Comparison of ENCODE assay signal across 8 cellular contexts in genomic region chr2:218286570-218287459, GRCh38. TPM values are rescaled to one million over a fixed set of nuclear protein-coding genes. Genes with fewer than 3 reads are reported as not detected.
DNase-seq lines count a peak whose midpoint lies in the region; ATAC-seq and TF ChIP-seq lines count a peak whose summit lies in the region.

No MANE protein-coding gene starts in this region.

- TF ChIP-seq CTCF in AG09309 (IDR thresholded peaks at IDR 0.05; ENCODE audit: control insufficient read depth, insufficient read depth, low read depth, low read length, missing control alignments) (no peak), foreskin keratinocyte (conservative IDR thresholded peaks at IDR 0.05) (no peak)

- H3K27ac ChIP-seq in foreskin keratinocyte (peak overlapping the region; percentile 98), subcutaneous abdominal adipose tissue (ENCODE audit: low read depth, low read length) (peak overlapping the region; percentile 100)

- peak overlapping the region; percentile 43 for H3K4me3 ChIP-seq in AG09309 (ENCODE audit: control insufficient read depth, low read depth, low read length)
- H3K4me3 ChIP-seq in subcutaneous abdominal adipose tissue (ENCODE audit: low read depth in 1 of 5, low read length in 5 of 5): peak overlapping the region; percentile 54 to 73 (median 63)

- peak; percentile 40 for TF ChIP-seq POLR2A in GM19099 (IDR thresholded peaks at IDR 0.05; ENCODE audit: extremely low read depth, insufficient read length, low read depth)

- peaks cover 46% of the 10 kb centered on the region for H3K4me1 ChIP-seq in foreskin keratinocyte
- H3K4me1 ChIP-seq in subcutaneous abdominal adipose tissue (ENCODE audit: control insufficient read depth in 5 of 5, insufficient read depth in 5 of 5, low read length in 5 of 5): peaks cover 34 to 99% (median 92%) of the 10 kb centered on the region in 5 donors

- H3K36me3 ChIP-seq in subcutaneous abdominal adipose tissue (ENCODE audit: control insufficient read depth in 5 of 5, insufficient read depth in 5 of 5, low read length in 5 of 5): peaks cover 0 to 18% (median 12%) of the 10 kb centered on the region in 5 donors

- peak overlapping the region; percentile 40 to 90 (median 75) for H3K9ac ChIP-seq in subcutaneous abdominal adipose tissue (ENCODE audit: low read length in 5 of 5)

- H3K27me3 ChIP-seq in foreskin keratinocyte: no peaks in the 10 kb centered on the region
- H3K27me3 ChIP-seq in subcutaneous abdominal adipose tissue (ENCODE audit: control insufficient read depth in 5 of 5, insufficient read depth in 4 of 5, low read length in 5 of 5): peaks cover 0 to 5% (median 0%) of the 10 kb centered on the region in 5 donors

- peak; percentile 57 for ATAC-seq in HG03378 (IDR thresholded peaks at IDR 0.05; ENCODE audit: unreplicated experiment)
- ATAC-seq in foreskin keratinocyte: peak; percentile 81

- H3K9me3 ChIP-seq in subcutaneous abdominal adipose tissue (ENCODE audit: control insufficient read depth in 5 of 5, low read length in 5 of 5): peaks cover 0 to 3% (median 0%) of the 10 kb centered on the region in 5 donors

- DNase-seq in AG09309 (ENCODE audit: low read depth) (peak; percentile 85), SHP77 (lab: John Stamatoyannopoulos, UW) (peak; percentile 22 to 52), foreskin keratinocyte (peak; percentile 97 to 98), non-pigmented ciliary epithelial cell (ENCODE audit: low read depth) (peak; percentile 89)
- DNase-seq in activated effector memory CD4-positive, alpha-beta T cell treated with anti-CD3 and anti-CD28 coated beads, Interleukin-2, amount 50 U/mL, for 16 hours: peak; percentile 92

RNA-seq across cellular contexts. Expression of gene TMBIM1, which starts 5.5 kb away (rescaled TPM):
- 435 and 443 TPM in 2 replicates for total RNA-seq in foreskin keratinocyte
- polyA plus RNA-seq in foreskin keratinocyte: 367 and 396 TPM in 2 replicates

RNA-seq across cellular contexts. Expression of gene PNKD, which starts 16.5 kb away (rescaled TPM):
- total RNA-seq in foreskin keratinocyte: 40.9 and 43.5 TPM in 2 replicates
- polyA plus RNA-seq in foreskin keratinocyte: 65.1 and 66.6 TPM in 2 replicates

RNA-seq across cellular contexts. Expression of gene AAMP, which starts 16.9 kb away (rescaled TPM):
- total RNA-seq in foreskin keratinocyte: 101 and 108 TPM in 2 replicates
- polyA plus RNA-seq in foreskin keratinocyte: 114 and 120 TPM in 2 replicates

RNA-seq across cellular contexts. Expression of gene GPBAR1, which starts 26.0 kb away (rescaled TPM):
- total RNA-seq in foreskin keratinocyte: 0.14 and 0.18 TPM in 2 replicates
- 0.11 and 0.12 TPM in 2 replicates for polyA plus RNA-seq in foreskin keratinocyte

Comparison
In these comparisons a context has a peak if more than half of its experiments do, and no peak if none do; other contexts are left out.
1. Peak in every context shown above with its lines: DNase-seq, ATAC-seq, H3K4me3 ChIP-seq and H3K27ac ChIP-seq.
2. DNase-seq: peak in every context shown above with its lines; median percentile 98 in foreskin keratinocyte; 92 in activated effector memory CD4-positive, alpha-beta T cell treated with anti-CD3 and anti-CD28 coated beads, Interleukin-2, amount 50 U/mL, for 16 hours; 89 in non-pigmented ciliary epithelial cell; 85 in AG09309; 37 in SHP77.